ENCODE assay signal across 1 cellular context in the genomic region with DNA sequence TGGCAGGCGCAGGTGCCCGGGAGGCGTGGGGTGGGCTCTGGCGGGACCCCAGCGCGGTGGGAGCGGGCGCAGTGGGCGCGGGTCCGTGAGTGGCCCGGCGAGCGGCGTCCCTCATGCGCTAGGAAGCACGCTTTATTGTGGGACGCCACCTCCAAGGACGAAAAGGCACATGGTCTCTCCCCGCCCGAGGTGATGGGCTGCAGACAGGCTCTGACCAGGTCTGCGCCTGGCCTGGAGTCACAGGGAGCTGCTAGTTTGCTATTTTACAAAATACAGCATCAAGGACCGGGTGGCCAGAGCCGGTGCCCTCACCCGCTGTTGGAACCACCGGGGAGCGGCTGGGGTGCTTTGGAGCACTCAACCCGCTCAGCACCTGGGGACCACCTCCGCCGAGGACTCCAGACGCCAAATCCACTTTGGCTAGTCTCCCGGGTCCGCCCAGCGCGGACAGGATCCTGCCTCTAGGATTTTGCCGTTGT.
TF ChIP-seq lines count a peak whose summit lies in the region.

No MANE protein-coding gene starts in this region.

TF ChIP-seq in H1, 55 proteins besides CTCF, POLR2A, EP300 and RAD21 (continued from another document):
- TF ChIP-seq, protein P1, sequence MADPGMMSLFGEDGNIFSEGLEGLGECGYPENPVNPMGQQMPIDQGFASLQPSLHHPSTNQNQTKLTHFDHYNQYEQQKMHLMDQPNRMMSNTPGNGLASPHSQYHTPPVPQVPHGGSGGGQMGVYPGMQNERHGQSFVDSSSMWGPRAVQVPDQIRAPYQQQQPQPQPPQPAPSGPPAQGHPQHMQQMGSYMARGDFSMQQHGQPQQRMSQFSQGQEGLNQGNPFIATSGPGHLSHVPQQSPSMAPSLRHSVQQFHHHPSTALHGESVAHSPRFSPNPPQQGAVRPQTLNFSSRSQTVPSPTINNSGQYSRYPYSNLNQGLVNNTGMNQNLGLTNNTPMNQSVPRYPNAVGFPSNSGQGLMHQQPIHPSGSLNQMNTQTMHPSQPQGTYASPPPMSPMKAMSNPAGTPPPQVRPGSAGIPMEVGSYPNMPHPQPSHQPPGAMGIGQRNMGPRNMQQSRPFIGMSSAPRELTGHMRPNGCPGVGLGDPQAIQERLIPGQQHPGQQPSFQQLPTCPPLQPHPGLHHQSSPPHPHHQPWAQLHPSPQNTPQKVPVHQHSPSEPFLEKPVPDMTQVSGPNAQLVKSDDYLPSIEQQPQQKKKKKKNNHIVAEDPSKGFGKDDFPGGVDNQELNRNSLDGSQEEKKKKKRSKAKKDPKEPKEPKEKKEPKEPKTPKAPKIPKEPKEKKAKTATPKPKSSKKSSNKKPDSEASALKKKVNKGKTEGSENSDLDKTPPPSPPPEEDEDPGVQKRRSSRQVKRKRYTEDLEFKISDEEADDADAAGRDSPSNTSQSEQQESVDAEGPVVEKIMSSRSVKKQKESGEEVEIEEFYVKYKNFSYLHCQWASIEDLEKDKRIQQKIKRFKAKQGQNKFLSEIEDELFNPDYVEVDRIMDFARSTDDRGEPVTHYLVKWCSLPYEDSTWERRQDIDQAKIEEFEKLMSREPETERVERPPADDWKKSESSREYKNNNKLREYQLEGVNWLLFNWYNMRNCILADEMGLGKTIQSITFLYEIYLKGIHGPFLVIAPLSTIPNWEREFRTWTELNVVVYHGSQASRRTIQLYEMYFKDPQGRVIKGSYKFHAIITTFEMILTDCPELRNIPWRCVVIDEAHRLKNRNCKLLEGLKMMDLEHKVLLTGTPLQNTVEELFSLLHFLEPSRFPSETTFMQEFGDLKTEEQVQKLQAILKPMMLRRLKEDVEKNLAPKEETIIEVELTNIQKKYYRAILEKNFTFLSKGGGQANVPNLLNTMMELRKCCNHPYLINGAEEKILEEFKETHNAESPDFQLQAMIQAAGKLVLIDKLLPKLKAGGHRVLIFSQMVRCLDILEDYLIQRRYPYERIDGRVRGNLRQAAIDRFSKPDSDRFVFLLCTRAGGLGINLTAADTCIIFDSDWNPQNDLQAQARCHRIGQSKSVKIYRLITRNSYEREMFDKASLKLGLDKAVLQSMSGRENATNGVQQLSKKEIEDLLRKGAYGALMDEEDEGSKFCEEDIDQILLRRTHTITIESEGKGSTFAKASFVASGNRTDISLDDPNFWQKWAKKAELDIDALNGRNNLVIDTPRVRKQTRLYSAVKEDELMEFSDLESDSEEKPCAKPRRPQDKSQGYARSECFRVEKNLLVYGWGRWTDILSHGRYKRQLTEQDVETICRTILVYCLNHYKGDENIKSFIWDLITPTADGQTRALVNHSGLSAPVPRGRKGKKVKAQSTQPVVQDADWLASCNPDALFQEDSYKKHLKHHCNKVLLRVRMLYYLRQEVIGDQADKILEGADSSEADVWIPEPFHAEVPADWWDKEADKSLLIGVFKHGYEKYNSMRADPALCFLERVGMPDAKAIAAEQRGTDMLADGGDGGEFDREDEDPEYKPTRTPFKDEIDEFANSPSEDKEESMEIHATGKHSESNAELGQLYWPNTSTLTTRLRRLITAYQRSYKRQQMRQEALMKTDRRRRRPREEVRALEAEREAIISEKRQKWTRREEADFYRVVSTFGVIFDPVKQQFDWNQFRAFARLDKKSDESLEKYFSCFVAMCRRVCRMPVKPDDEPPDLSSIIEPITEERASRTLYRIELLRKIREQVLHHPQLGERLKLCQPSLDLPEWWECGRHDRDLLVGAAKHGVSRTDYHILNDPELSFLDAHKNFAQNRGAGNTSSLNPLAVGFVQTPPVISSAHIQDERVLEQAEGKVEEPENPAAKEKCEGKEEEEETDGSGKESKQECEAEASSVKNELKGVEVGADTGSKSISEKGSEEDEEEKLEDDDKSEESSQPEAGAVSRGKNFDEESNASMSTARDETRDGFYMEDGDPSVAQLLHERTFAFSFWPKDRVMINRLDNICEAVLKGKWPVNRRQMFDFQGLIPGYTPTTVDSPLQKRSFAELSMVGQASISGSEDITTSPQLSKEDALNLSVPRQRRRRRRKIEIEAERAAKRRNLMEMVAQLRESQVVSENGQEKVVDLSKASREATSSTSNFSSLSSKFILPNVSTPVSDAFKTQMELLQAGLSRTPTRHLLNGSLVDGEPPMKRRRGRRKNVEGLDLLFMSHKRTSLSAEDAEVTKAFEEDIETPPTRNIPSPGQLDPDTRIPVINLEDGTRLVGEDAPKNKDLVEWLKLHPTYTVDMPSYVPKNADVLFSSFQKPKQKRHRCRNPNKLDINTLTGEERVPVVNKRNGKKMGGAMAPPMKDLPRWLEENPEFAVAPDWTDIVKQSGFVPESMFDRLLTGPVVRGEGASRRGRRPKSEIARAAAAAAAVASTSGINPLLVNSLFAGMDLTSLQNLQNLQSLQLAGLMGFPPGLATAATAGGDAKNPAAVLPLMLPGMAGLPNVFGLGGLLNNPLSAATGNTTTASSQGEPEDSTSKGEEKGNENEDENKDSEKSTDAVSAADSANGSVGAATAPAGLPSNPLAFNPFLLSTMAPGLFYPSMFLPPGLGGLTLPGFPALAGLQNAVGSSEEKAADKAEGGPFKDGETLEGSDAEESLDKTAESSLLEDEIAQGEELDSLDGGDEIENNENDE (IDR thresholded peaks at IDR 0.05; ENCODE audit: insufficient replicate concordance, low read length): no peak
- TF ChIP-seq ASH2L (IDR thresholded peaks at IDR 0.05; ENCODE audit: low read length) (peak; percentile 47), SIX5 (IDR thresholded peaks at IDR 0.05; ENCODE audit: low read depth, low read length) (no peak), EGR1 (IDR thresholded peaks at IDR 0.05; ENCODE audit: borderline replicate concordance, low read depth, low read length) (no peak), CHD1 (IDR thresholded peaks at IDR 0.05; ENCODE audit: low read depth, low read length) (no peak), TAF1 (IDR thresholded peaks at IDR 0.05; ENCODE audit: low read depth, low read length) (no peak), TBP (IDR thresholded peaks at IDR 0.05; ENCODE audit: low read depth, low read length) (no peak), NRF1 (IDR thresholded peaks at IDR 0.05; ENCODE audit: low read depth, low read length) (no peak), SUZ12 (IDR thresholded peaks at IDR 0.05; ENCODE audit: low read length) (no peak), POLR2AphosphoS5 (IDR thresholded peaks at IDR 0.05; ENCODE audit: low read depth, low read length) (no peak), RFX5 (IDR thresholded peaks at IDR 0.05; ENCODE audit: borderline replicate concordance, low read depth, low read length) (no peak), RXRA (IDR thresholded peaks at IDR 0.05; ENCODE audit: insufficient read depth, low read depth, low read length) (no peak), HDAC2 (IDR thresholded peaks at IDR 0.05; ENCODE audit: borderline replicate concordance in 1 of 2, low read depth in 2 of 2, low read length in 2 of 2) (no peak), KDM4A (IDR thresholded peaks at IDR 0.05; ENCODE audit: low read depth, low read length, severe bottlenecking) (peak; percentile 8), GABPA (IDR thresholded peaks at IDR 0.05; ENCODE audit: borderline replicate concordance, insufficient read depth, low read length) (no peak), KDM5A (IDR thresholded peaks at IDR 0.05; ENCODE audit: low read length) (no peak), GTF2F1 (IDR thresholded peaks at IDR 0.05; ENCODE audit: borderline replicate concordance, low read depth, low read length) (no peak), HDAC6 (IDR thresholded peaks at IDR 0.05; ENCODE audit: low read depth, low read length) (no peak), CEBPB (IDR thresholded peaks at IDR 0.05; ENCODE audit: low read depth, low read length) (no peak)
- TF ChIP-seq, protein P2, sequence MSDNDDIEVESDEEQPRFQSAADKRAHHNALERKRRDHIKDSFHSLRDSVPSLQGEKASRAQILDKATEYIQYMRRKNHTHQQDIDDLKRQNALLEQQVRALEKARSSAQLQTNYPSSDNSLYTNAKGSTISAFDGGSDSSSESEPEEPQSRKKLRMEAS (IDR thresholded peaks at IDR 0.05): peak; percentile 93
- TF ChIP-seq, protein P3, sequence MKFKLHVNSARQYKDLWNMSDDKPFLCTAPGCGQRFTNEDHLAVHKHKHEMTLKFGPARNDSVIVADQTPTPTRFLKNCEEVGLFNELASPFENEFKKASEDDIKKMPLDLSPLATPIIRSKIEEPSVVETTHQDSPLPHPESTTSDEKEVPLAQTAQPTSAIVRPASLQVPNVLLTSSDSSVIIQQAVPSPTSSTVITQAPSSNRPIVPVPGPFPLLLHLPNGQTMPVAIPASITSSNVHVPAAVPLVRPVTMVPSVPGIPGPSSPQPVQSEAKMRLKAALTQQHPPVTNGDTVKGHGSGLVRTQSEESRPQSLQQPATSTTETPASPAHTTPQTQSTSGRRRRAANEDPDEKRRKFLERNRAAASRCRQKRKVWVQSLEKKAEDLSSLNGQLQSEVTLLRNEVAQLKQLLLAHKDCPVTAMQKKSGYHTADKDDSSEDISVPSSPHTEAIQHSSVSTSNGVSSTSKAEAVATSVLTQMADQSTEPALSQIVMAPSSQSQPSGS (IDR thresholded peaks at IDR 0.05; ENCODE audit: low read length): no peak
- TF ChIP-seq, protein P4, sequence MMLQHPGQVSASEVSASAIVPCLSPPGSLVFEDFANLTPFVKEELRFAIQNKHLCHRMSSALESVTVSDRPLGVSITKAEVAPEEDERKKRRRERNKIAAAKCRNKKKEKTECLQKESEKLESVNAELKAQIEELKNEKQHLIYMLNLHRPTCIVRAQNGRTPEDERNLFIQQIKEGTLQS (IDR thresholded peaks at IDR 0.05; ENCODE audit: insufficient read depth, low read depth, low read length): no peak
